In the genomic region with DNA sequence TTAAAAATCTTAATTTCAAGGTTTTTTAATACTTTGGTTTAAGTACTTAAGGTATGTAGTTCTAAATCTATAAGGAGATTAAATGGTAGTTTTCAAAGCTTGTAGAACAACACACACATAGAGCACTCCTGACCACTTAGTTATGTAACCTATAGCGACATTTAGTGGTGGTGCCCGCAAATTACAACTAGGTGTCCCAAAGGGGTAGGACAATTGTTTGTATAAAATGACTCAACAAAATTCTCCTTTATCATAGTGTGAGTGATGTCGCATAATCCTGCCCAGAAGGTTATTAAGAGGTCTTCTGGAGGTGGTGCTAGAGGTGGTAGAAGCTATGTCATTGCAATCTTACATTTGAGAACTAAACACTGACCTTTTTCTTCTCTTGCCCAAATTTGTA, we compare ENCODE assay signal across 8 cellular contexts.
DNase-seq lines count a peak whose midpoint lies in the region; ATAC-seq and TF ChIP-seq lines count a peak whose summit lies in the region.

No MANE protein-coding gene starts in this region.

- POLR2A ChIA-PET in activated CD4-positive, alpha-beta T cell treated with anti-CD3 and anti-CD28 coated beads, Interleukin-2, amount 10 ng/mL, durations not matched to agents 7 days and 5 days (lab: Charles Lee), result no interaction called here

- CTCF ChIA-PET in activated CD4-positive, alpha-beta T cell treated with anti-CD3 and anti-CD28 coated beads, Interleukin-2, amount 10 ng/mL, durations not matched to agents 7 days and 5 days (lab: Charles Lee), result interaction anchor here (0.7 to 2.3 kb wide), 5 partner anchors 10 to 379 kb away, joined by 3 to 7 read pairs (median 3); partner anchors contain the start of gene RASGEF1B

- H3K9me3 ChIP-seq in lower lobe of right lung, result no peaks in the 10 kb centered on the region

- no peaks in the 10 kb centered on the region for H3K36me3 ChIP-seq in lower lobe of right lung

- H3K4me3 ChIP-seq in lower lobe of right lung, result no peak overlapping the region

- no peak overlapping the region for H3K27ac ChIP-seq in lower lobe of right lung

- no peak overlapping the region for H3K4me3 Mint-ChIP-seq in activated CD4-positive, alpha-beta T cell treated with anti-CD3 and anti-CD28 coated beads, Interleukin-2, amount 10 ng/mL, durations not matched to agents 7 days and 5 days

- peak; percentile 84 for TF ChIP-seq CTCF in lower lobe of right lung (IDR thresholded peaks at IDR 0.05)

- peak in 11 of 14 donors; percentile 2 to 51 (median 22) for DNase-seq in C1 segment of cervical spinal cord (lab: John Stamatoyannopoulos, UW)
- peak; percentile 38 for DNase-seq in GM19240 (ENCODE audit: insufficient read length, low spot score)
- DNase-seq in NCI-H510A treated with DMSO at 0.1 percent for 48 hours (lab: John Stamatoyannopoulos, UW), result peak; percentile 76
- DNase-seq in activated CD4-positive, alpha-beta T cell treated with anti-CD3 and anti-CD28 coated beads, Interleukin-2, amount 10 ng/mL, durations not matched to agents 7 days and 5 days, result peak; percentile 75
- peak; percentile 56 for DNase-seq in effector CD4-positive, alpha-beta T cell
- peak; percentile 61 for DNase-seq in lower lobe of right lung
- DNase-seq in stimulated activated CD8-positive, alpha-beta memory T cell treated with anti-CD3 and anti-CD28 coated beads, Interleukin-12 subunit alpha, Interleukin-12 subunit beta, amount 100 ng/mL, for 4 hours (ENCODE audit: low read depth), result peak; percentile 22

- no peak overlapping the region for H3K27ac Mint-ChIP-seq in activated CD4-positive, alpha-beta T cell treated with anti-CD3 and anti-CD28 coated beads, Interleukin-2, amount 10 ng/mL, durations not matched to agents 7 days and 5 days

- intact Hi-C loops in lower lobe of right lung (cut with DNase I), result loop anchor here (5.0 kb wide), 1 partner anchor 377 kb away; no protein-coding TSS in a partner anchor

- H3K4me1 ChIP-seq in lower lobe of right lung, result no peaks in the 10 kb centered on the region

- no peaks in the 10 kb centered on the region for H3K9me3 Mint-ChIP-seq in activated CD4-positive, alpha-beta T cell treated with anti-CD3 and anti-CD28 coated beads, Interleukin-2, amount 10 ng/mL, durations not matched to agents 7 days and 5 days

- H3K4me1 Mint-ChIP-seq in activated CD4-positive, alpha-beta T cell treated with anti-CD3 and anti-CD28 coated beads, Interleukin-2, amount 10 ng/mL, durations not matched to agents 7 days and 5 days, result no peaks in the 10 kb centered on the region

- H3K27me3 Mint-ChIP-seq in activated CD4-positive, alpha-beta T cell treated with anti-CD3 and anti-CD28 coated beads, Interleukin-2, amount 10 ng/mL, durations not matched to agents 7 days and 5 days, result peaks cover 4% of the 10 kb centered on the region

- H3K36me3 Mint-ChIP-seq in activated CD4-positive, alpha-beta T cell treated with anti-CD3 and anti-CD28 coated beads, Interleukin-2, amount 10 ng/mL, durations not matched to agents 7 days and 5 days (ENCODE audit: low read depth), result no peaks in the 10 kb centered on the region

- peak; percentile 83 for ATAC-seq in HG03520 (IDR thresholded peaks at IDR 0.05; ENCODE audit: unreplicated experiment)
- peak; percentile 91 to 96 for ATAC-seq in lower lobe of right lung

- H3K27me3 ChIP-seq in lower lobe of right lung (ENCODE audit: low read depth), result no peaks in the 10 kb centered on the region

Comparison
In these comparisons a context has a peak if more than half of its experiments do, and no peak if none do; other contexts are left out.
1. DNase-seq: peak in every context shown above with its lines; median percentile 76 in NCI-H510A treated with DMSO at 0.1 percent for 48 hours; 75 in activated CD4-positive, alpha-beta T cell treated with anti-CD3 and anti-CD28 coated beads, Interleukin-2, amount 10 ng/mL, durations not matched to agents 7 days and 5 days; 61 in lower lobe of right lung; 56 in effector CD4-positive, alpha-beta T cell; 38 in GM19240; 22 in C1 segment of cervical spinal cord; 22 in stimulated activated CD8-positive, alpha-beta memory T cell treated with anti-CD3 and anti-CD28 coated beads, Interleukin-12 subunit alpha, Interleukin-12 subunit beta, amount 100 ng/mL, for 4 hours.